28 cellular contexts compared by ENCODE assay signal in the genomic region with DNA sequence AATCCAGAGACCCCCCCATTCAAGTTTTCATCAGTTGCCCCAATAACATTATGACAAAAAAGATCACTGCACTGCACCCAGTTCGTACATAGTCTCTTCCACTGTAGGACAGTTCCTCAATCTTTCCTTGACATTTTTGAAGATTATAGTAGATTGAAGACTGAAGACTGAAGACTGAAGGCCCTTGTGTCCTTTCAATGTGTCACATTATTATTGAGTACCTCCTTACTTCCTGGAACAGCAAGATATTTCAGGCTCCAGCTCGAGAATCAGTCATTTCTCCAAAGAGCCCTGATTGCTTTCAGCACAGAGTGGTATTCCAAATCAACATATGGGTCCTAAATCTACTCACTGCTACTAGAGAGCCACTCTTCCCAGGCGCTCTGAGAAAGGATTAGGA.
"Had no signal": no experiment of that assay in that cellular context is flagged by ENCODE, and none has a peak within 500 bp of the region (broad histone marks: within the 10 kb centered on the region; RNA-seq: fewer than 3 reads in every experiment).

No MANE protein-coding gene starts in this region.

- H3K27me3 Mint-ChIP-seq: activated CD4-positive, alpha-beta memory T cell treated with anti-CD3 and anti-CD28 coated beads, Interleukin-2, amount 10 ng/mL, durations not matched to agents 7 days and 5 days; activated CD4-positive, alpha-beta T cell treated with anti-CD3 and anti-CD28 coated beads for 36 hours; activated CD4-positive, alpha-beta T cell treated with anti-CD3 and anti-CD28 coated beads, Interleukin-2, amount 10 ng/mL, durations not matched to agents 24 days and 14 days; activated naive CD8-positive, alpha-beta T cell; activated T-cell treated with anti-CD3 and anti-CD28 coated beads, Interleukin-2, amount 50 U/mL, for 24 hours; effector memory CD8-positive, alpha-beta T cell had no signal

- H3K27ac ChIP-seq: brain microvascular endothelial cell, esophagus squamous epithelium had no signal

- H3K9me3 ChIP-seq: esophagus squamous epithelium had no signal

- H3K4me1 Mint-ChIP-seq: activated CD4-positive, alpha-beta memory T cell treated with anti-CD3 and anti-CD28 coated beads, Interleukin-2, amount 10 ng/mL, durations not matched to agents 7 days and 5 days; activated CD4-positive, alpha-beta T cell treated with anti-CD3 and anti-CD28 coated beads for 36 hours; activated CD4-positive, alpha-beta T cell treated with anti-CD3 and anti-CD28 coated beads, Interleukin-2, amount 10 ng/mL, durations not matched to agents 24 days and 14 days had no signal

- H3K36me3 ChIP-seq: brain microvascular endothelial cell had no signal

- H3K4me3 Mint-ChIP-seq: activated CD4-positive, alpha-beta memory T cell treated with anti-CD3 and anti-CD28 coated beads, Interleukin-2, amount 10 ng/mL, durations not matched to agents 7 days and 5 days; activated CD4-positive, alpha-beta T cell treated with anti-CD3 and anti-CD28 coated beads for 36 hours; activated CD4-positive, alpha-beta T cell treated with anti-CD3 and anti-CD28 coated beads, Interleukin-2, amount 10 ng/mL, durations not matched to agents 24 days and 14 days; activated naive CD8-positive, alpha-beta T cell; activated T-cell treated with anti-CD3 and anti-CD28 coated beads, Interleukin-2, amount 50 U/mL, for 24 hours; activated T-cell treated with anti-CD3 and anti-CD28 coated beads, Interleukin-2, amount 50 U/mL, for 72 hours; effector memory CD8-positive, alpha-beta T cell had no signal

- H3K9me3 Mint-ChIP-seq: activated CD4-positive, alpha-beta memory T cell treated with anti-CD3 and anti-CD28 coated beads, Interleukin-2, amount 10 ng/mL, durations not matched to agents 7 days and 5 days; activated CD4-positive, alpha-beta T cell treated with anti-CD3 and anti-CD28 coated beads, Interleukin-2, amount 10 ng/mL, durations not matched to agents 24 days and 14 days; activated T-cell treated with anti-CD3 and anti-CD28 coated beads, Interleukin-2, amount 50 U/mL, for 24 hours; activated T-cell treated with anti-CD3 and anti-CD28 coated beads, Interleukin-2, amount 50 U/mL, for 72 hours; effector memory CD8-positive, alpha-beta T cell had no signal

- ATAC-seq: activated CD4-positive, alpha-beta T cell treated with anti-CD3 and anti-CD28 coated beads for 36 hours; activated T-cell treated with anti-CD3 and anti-CD28 coated beads, Interleukin-2, amount 50 U/mL, for 72 hours; effector memory CD8-positive, alpha-beta T cell had no signal

- H3K4me3 ChIP-seq: esophagus squamous epithelium had no signal

- H3K27me3 ChIP-seq: brain microvascular endothelial cell, esophagus squamous epithelium had no signal

- FAIRE-seq: astrocyte, bronchial epithelial cell, colon, frontal cortex had no signal

- DNase-seq: activated CD4-positive, alpha-beta memory T cell treated with anti-CD3 and anti-CD28 coated beads, Interleukin-2, amount 10 ng/mL, durations not matched to agents 7 days and 5 days; activated CD4-positive, alpha-beta T cell treated with anti-CD3 and anti-CD28 coated beads for 36 hours; activated CD4-positive, alpha-beta T cell treated with anti-CD3 and anti-CD28 coated beads, Interleukin-2, amount 10 ng/mL, durations not matched to agents 24 days and 14 days; activated CD4-positive, CD25-positive, alpha-beta regulatory T cell; activated CD4-positive, CD25-positive, alpha-beta regulatory T cell treated with anti-CD3 and anti-CD28 coated beads, Interleukin-2, amount 50 U/mL, for 72 hours; activated CD8-positive, alpha-beta memory T cell treated with anti-CD3 and anti-CD28 coated beads, Interleukin-2, amount 50 U/mL, for 48 hours; activated gamma-delta T cell; activated naive CD4-positive, alpha-beta T cell; activated naive CD4-positive, alpha-beta T cell treated with anti-CD3 and anti-CD28 coated beads, Interleukin-2, amount 50 U/mL, for 16 hours; activated T-cell treated with anti-CD3 and anti-CD28 coated beads for 4 hours; activated T-cell treated with anti-CD3 and anti-CD28 coated beads, Interleukin-2, amount 50 U/mL, for 24 hours; activated T-cell treated with anti-CD3 and anti-CD28 coated beads, Interleukin-2, amount 50 U/mL, for 72 hours; amniotic stem cell; anterior cingulate cortex; brain microvascular endothelial cell; caudate nucleus; cortex of kidney; dermis blood vessel endothelial cell; effector CD4-positive, alpha-beta T cell; effector memory CD8-positive, alpha-beta T cell; esophagus squamous epithelium; head of caudate nucleus; T-helper 2 cell had no signal

- H3K27ac Mint-ChIP-seq: activated CD4-positive, alpha-beta memory T cell treated with anti-CD3 and anti-CD28 coated beads, Interleukin-2, amount 10 ng/mL, durations not matched to agents 7 days and 5 days; activated CD4-positive, alpha-beta T cell treated with anti-CD3 and anti-CD28 coated beads for 36 hours; activated CD4-positive, alpha-beta T cell treated with anti-CD3 and anti-CD28 coated beads, Interleukin-2, amount 10 ng/mL, durations not matched to agents 24 days and 14 days; activated naive CD8-positive, alpha-beta T cell; activated T-cell treated with anti-CD3 and anti-CD28 coated beads, Interleukin-2, amount 50 U/mL, for 24 hours; activated T-cell treated with anti-CD3 and anti-CD28 coated beads, Interleukin-2, amount 50 U/mL, for 72 hours; effector memory CD8-positive, alpha-beta T cell had no signal
